In genomic region chr11:132043714-132044113, GRCh38 we compare ENCODE assay signal across 8 cellular contexts.
"Had no signal": no experiment of that assay in that cellular context is flagged by ENCODE, and none has a peak within 500 bp of the region (broad histone marks: within the 10 kb centered on the region; RNA-seq: fewer than 3 reads in every experiment).

No MANE protein-coding gene starts in this region.

- H3K4me1 ChIP-seq: HAP-1 had no signal

- ATAC-seq: GM23338, HCT116 had no signal

- H3K27ac ChIP-seq: HL-60 had no signal

- H3K36me3 Mint-ChIP-seq: IgD-negative memory B cell had no signal

- H3K27ac Mint-ChIP-seq: GM23338, IgD-negative memory B cell had no signal

- H3K4me3 ChIP-seq: GM23338, HAP-1 had no signal

- H3K4me2 ChIP-seq: GM23338 had no signal

- H3K36me3 ChIP-seq: HAP-1 had no signal

- H2AFZ ChIP-seq: GM23338 had no signal

- H3K4me1 Mint-ChIP-seq: IgD-negative memory B cell had no signal

- H3K9me3 ChIP-seq: HAP-1 had no signal

- H3K9me3 Mint-ChIP-seq: GM23338 had no signal

- H3K27me3 Mint-ChIP-seq: IgD-negative memory B cell had no signal

- H3K4me3 Mint-ChIP-seq: GM23338, IgD-negative memory B cell had no signal

- DNase-seq: H7, Kasumi-1, KG1 had no signal
